Comparison of ENCODE assay signal across 8 cellular contexts in the genomic region with DNA sequence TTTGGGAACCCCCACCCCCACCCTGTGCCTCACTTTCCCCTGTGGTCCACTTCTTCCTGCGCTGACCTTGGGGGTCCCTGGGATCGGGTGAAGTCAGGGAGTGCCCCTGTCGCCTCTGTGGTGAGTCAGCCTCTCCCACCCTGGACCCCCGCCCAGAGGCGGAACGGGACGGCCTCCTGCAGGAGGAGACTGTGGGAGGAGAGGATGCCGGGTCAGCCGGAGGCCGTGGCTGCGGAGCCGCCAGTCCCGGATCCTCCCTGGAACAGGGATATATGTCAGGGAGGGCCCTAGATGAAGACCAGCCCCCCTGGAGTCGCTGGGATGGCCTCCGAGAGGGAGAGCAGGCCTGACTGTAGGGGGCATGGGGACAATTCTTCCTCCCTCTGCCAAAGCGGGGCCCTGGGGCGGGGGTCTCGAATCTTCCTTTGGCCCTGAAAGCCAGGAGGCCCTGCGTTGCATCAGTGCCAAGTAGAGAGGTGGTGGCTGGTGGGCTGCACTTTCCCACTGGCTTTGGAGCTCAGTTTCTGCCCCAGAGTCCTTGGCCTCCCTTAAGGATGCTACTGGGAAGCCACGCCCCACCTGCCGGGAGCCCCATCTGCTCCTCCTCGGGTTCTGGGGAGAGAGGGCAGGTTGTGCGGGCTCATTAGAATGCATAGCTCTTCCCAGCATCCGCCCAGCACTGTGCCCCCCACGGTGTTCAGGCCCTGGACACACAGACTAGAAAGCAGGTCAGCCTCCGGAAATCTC. TPM values are rescaled to one million over a fixed set of nuclear protein-coding genes. Genes with fewer than 3 reads are reported as not detected.
A peak's percentile ranks its signal among the peaks of the same experiment; 100 is the strongest.
DNase-seq lines count a peak whose midpoint lies in the region; ATAC-seq and TF ChIP-seq lines count a peak whose summit lies in the region.

No MANE protein-coding gene starts in this region.

- H3K9me3 ChIP-seq in SJCRH30 (replicated peaks) (no peaks in the 10 kb centered on the region), ovary (no peaks in the 10 kb centered on the region)

- DNase-seq in GM03348 (ENCODE audit: low spot score): peak; percentile 87
- DNase-seq in SJCRH30: peak; percentile 56 to 59
- DNase-seq in foreskin fibroblast: peak in 1 of 2 donors; percentile 60
- peak; percentile 56 to 82 (median 68) for DNase-seq in ovary
- no peak for DNase-seq in activated naive CD4-positive, alpha-beta T cell (lab: John Stamatoyannopoulos, UW)
- DNase-seq in GM20000 (ENCODE audit: low spot score): no peak
- no peak for DNase-seq in SW 1271 (lab: John Stamatoyannopoulos, UW)

- H3K27ac ChIP-seq in SJCRH30 (peak overlapping the region; percentile 58), ovary (peak overlapping the region; percentile 56 to 72)

- no peak for TF ChIP-seq POLR2A in ovary (IDR thresholded peaks at IDR 0.05)

- TF ChIP-seq CTCF in foreskin fibroblast (IDR thresholded peaks at IDR 0.05; ENCODE audit: low read depth, low read length): no peak
- no peak for TF ChIP-seq CTCF in ovary (IDR thresholded peaks at IDR 0.05)
- no peak for TF ChIP-seq CTCF in GM20000 (IDR thresholded peaks at IDR 0.05; ENCODE audit: extremely low read depth, missing control alignments)

- H3K4me1 ChIP-seq in SJCRH30 (peaks cover 25% of the 10 kb centered on the region), ovary (ENCODE audit: insufficient read depth) (peaks cover 6% of the 10 kb centered on the region)

- no peak for TF ChIP-seq EP300 in ovary (IDR thresholded peaks at IDR 0.05)

- WGBS in ovary, 3 donors: 4 to 8% (median 6%) methylated on average over 19 to 26 of the region's 26 CpGs

- H3K4me3 ChIP-seq in SJCRH30 (peak overlapping the region; percentile 99), foreskin fibroblast (ENCODE audit: low read depth in 1 of 2, low read length in 2 of 2) (peak overlapping the region; percentile 81 to 83), ovary (peak overlapping the region; percentile 86)

- intact Hi-C loops in ovary (cut with DNase I): no loop called here

- H3K27me3 ChIP-seq in SJCRH30 (no peaks in the 10 kb centered on the region), ovary (no peaks in the 10 kb centered on the region)

- no peak for ATAC-seq in HG03039 (IDR thresholded peaks at IDR 0.05; ENCODE audit: unreplicated experiment)

- H3K36me3 ChIP-seq in SJCRH30 (no peaks in the 10 kb centered on the region), ovary (no peaks in the 10 kb centered on the region)

RNA-seq across cellular contexts. Expression of gene ARHGEF10L, which starts 0.9 kb away (rescaled TPM):
- 9.2 and 10.5 TPM in 2 replicates for total RNA-seq in SJCRH30 (2014; rRNA removed; shearing (Covaris generic))
- 10 to 100 TPM in 5 of 7 donors, 1 to 10 TPM in 2; 7.6 to 23.0 (median 19.6) TPM for total RNA-seq in ovary
- 10 to 100 TPM in 1 of 2 donors, 1 to 10 TPM in 1; 3.6 to 18.3 TPM for polyA plus RNA-seq in ovary

Comparison
In these comparisons a context has a peak if more than half of its experiments do, and no peak if none do; other contexts are left out.
1. DNase-seq: peak in GM03348 (single experiment), SJCRH30 (2 of 2) and ovary (5 of 5); none in activated naive CD4-positive, alpha-beta T cell (0 of 4), GM20000 (single experiment) and SW 1271 (0 of 2).
2. Peak in every context shown above with its lines, with median percentiles within 50 percentile points of each other: H3K4me3 ChIP-seq.